ENCODE assay signal across 32 cellular contexts in genomic region chr15:62777657-62778056, GRCh38.
A peak's percentile ranks its signal among the peaks of the same experiment; 100 is the strongest.
DNase-seq lines count a peak whose midpoint lies in the region; ATAC-seq, FAIRE-seq and TF ChIP-seq lines count a peak whose summit lies in the region.
"Had no signal": no experiment of that assay in that cellular context is flagged by ENCODE, and none has a peak within 500 bp of the region (broad histone marks: within the 10 kb centered on the region; RNA-seq: fewer than 3 reads in every experiment).

No MANE protein-coding gene starts in this region.

- BruUV-seq in GM12878 (replicated peaks; lab: Mats Ljungman, UMichigan) = no TSS peak

- TF ChIP-seq POLR2A in GM12878 (IDR thresholded peaks at IDR 0.05; ENCODE audit: low read depth, low read length) = no peak

- no peaks in the 10 kb centered on the region for H3K9me3 Mint-ChIP-seq in natural killer cell treated with Interleukin-12 subunit alpha and Interleukin-12 subunit beta and Interleukin-15 and Interleukin-18, amount 100 ng/mL, for 72 hours
- H3K9me3 Mint-ChIP-seq: activated CD8-positive, alpha-beta T cell treated with anti-CD3 and anti-CD28 coated beads for 36 hours; H9; naive thymus-derived CD8-positive, alpha-beta T cell; stimulated activated naive B cell treated with anti-CD40 and anti-IgM and Interleukin-4, amounts not matched to agents 10 μg/mL and 1 μg/mL and 100 μg/mL, for 72 hours; T-helper 2 cell treated with Interferon-gamma antibody and Interleukin-4, amounts not matched to agents 5 μg/mL and 100 μg/mL, for 36 hours had no signal

- no peaks in the 10 kb centered on the region for H3K36me3 Mint-ChIP-seq in natural killer cell treated with Interleukin-12 subunit alpha and Interleukin-12 subunit beta and Interleukin-15 and Interleukin-18, amount 100 ng/mL, for 72 hours
- H3K36me3 Mint-ChIP-seq: naive thymus-derived CD8-positive, alpha-beta T cell; stimulated activated naive B cell treated with anti-CD40 and anti-IgM and Interleukin-4, amounts not matched to agents 10 μg/mL and 1 μg/mL and 100 μg/mL, for 72 hours had no signal

- CTCF ChIA-PET in GM12878 (lab: Yijun Ruan, JAX) = no interaction called here

- no peaks in the 10 kb centered on the region for H3K4me1 ChIP-seq in GM12878 (ENCODE audit: control insufficient read depth, insufficient read depth, low read length)

- no peak for TF ChIP-seq EP300 in GM12878 (IDR thresholded peaks at IDR 0.05; ENCODE audit: borderline replicate concordance in 1 of 2, control insufficient read depth in 1 of 2, low read depth in 2 of 2, low read length in 2 of 2)

- POLR2A ChIA-PET in GM12878 (lab: Charles Lee) = no interaction called here

- H3K36me3 ChIP-seq in GM12878 (ENCODE audit: control insufficient read depth in 2 of 2, insufficient read depth in 2 of 2, low read length in 1 of 2) = no peaks in the 10 kb centered on the region

- DNase-seq in Daoy (ENCODE audit: low read depth) (peak; percentile 42), M059J (ENCODE audit: low read depth) (peak; percentile 76), GM12878 (ENCODE audit: low read depth, low spot score) (no peak), renal cortical epithelial cell (ENCODE audit: low read depth) (peak; percentile 70), HT-29 (ENCODE audit: low spot score) (no peak)
- no peak for DNase-seq in natural killer cell treated with Interleukin-12 subunit alpha and Interleukin-12 subunit beta and Interleukin-15 and Interleukin-18, amount 100 ng/mL, for 72 hours (ENCODE audit: low spot score)
- DNase-seq: activated CD4-positive, alpha-beta T cell treated with anti-CD3 and anti-CD28 coated beads for 1 hour; activated CD8-positive, alpha-beta memory T cell treated with anti-CD3 and anti-CD28 coated beads, Interleukin-2, amount 50 U/mL, for 48 hours; activated CD8-positive, alpha-beta T cell treated with anti-CD3 and anti-CD28 coated beads for 36 hours; activated naive CD4-positive, alpha-beta T cell treated with anti-CD3 and anti-CD28 coated beads, Interleukin-2, amount 50 U/mL, for 16 hours; amniotic stem cell; dorsolateral prefrontal cortex; esophagus squamous epithelium; H9; hippocampal formation; KG1; left cardiac atrium; naive thymus-derived CD8-positive, alpha-beta T cell; NCI-H1417 treated with DMSO at 0.1 percent for 48 hours; NCI-H2081; NCI-H2227 treated with DMSO at 0.1 percent for 48 hours; NCI-H526 treated with DMSO at 0.1 percent for 48 hours; NK-92 treated with Interleukin-12 subunit alpha and Interleukin-12 subunit beta, amount 100 ng/mL, for 24 hours; SHP77; stimulated activated naive B cell treated with anti-CD40 and anti-IgM and Interleukin-4, amounts not matched to agents 10 μg/mL and 1 μg/mL and 100 μg/mL, for 72 hours; substantia nigra; trophoblast cell had no signal

- no peaks in the 10 kb centered on the region for H3K4me1 Mint-ChIP-seq in natural killer cell treated with Interleukin-12 subunit alpha and Interleukin-12 subunit beta and Interleukin-15 and Interleukin-18, amount 100 ng/mL, for 72 hours (ENCODE audit: low read depth in 2 of 2)
- H3K4me1 Mint-ChIP-seq: naive thymus-derived CD8-positive, alpha-beta T cell; stimulated activated naive B cell treated with anti-CD40 and anti-IgM and Interleukin-4, amounts not matched to agents 10 μg/mL and 1 μg/mL and 100 μg/mL, for 72 hours had no signal

- peak; percentile 48 for ATAC-seq in GM12878
- no peak for ATAC-seq in GM21515 (IDR thresholded peaks at IDR 0.05; ENCODE audit: unreplicated experiment)
- ATAC-seq in natural killer cell treated with Interleukin-12 subunit alpha and Interleukin-12 subunit beta and Interleukin-15 and Interleukin-18, amount 100 ng/mL, for 72 hours = no peak
- no peak for ATAC-seq in GM21717 (IDR thresholded peaks at IDR 0.05; ENCODE audit: unreplicated experiment)
- ATAC-seq: activated CD8-positive, alpha-beta T cell treated with anti-CD3 and anti-CD28 coated beads for 36 hours; left cardiac atrium; naive thymus-derived CD8-positive, alpha-beta T cell; stimulated activated naive B cell treated with anti-CD40 and anti-IgM and Interleukin-4, amounts not matched to agents 10 μg/mL and 1 μg/mL and 100 μg/mL, for 72 hours had no signal

- no peak for TF ChIP-seq CTCF in GM12878 (IDR thresholded peaks at IDR 0.05 in 2 of 3, conservative IDR thresholded peaks at IDR 0.05 in 1 of 3; ENCODE audit: control insufficient read depth in 2 of 3, extremely low read depth in 1 of 3, insufficient read depth in 1 of 3, low read depth in 3 of 3, low read length in 3 of 3)

- H3K27ac ChIP-seq in GM12878 (ENCODE audit: control insufficient read depth, insufficient read depth) = no peak overlapping the region
- H3K27ac ChIP-seq: C4-2B, esophagus squamous epithelium had no signal

- H3K27me3 ChIP-seq in GM12878 (replicated peaks in 1 of 2; ENCODE audit: control insufficient read depth in 2 of 2, insufficient read depth in 2 of 2, low read length in 1 of 2) = no peaks in the 10 kb centered on the region
- H3K27me3 ChIP-seq: dorsolateral prefrontal cortex, esophagus squamous epithelium had no signal

- H3K27me3 Mint-ChIP-seq in natural killer cell treated with Interleukin-12 subunit alpha and Interleukin-12 subunit beta and Interleukin-15 and Interleukin-18, amount 100 ng/mL, for 72 hours = peaks cover 0 to 5% of the 10 kb centered on the region in 2 donors
- H3K27me3 Mint-ChIP-seq: activated CD8-positive, alpha-beta T cell treated with anti-CD3 and anti-CD28 coated beads for 36 hours; naive thymus-derived CD8-positive, alpha-beta T cell had no signal

- no peaks in the 10 kb centered on the region for H4K20me1 ChIP-seq in GM12878 (ENCODE audit: control insufficient read depth, insufficient read depth)

- no peaks in the 10 kb centered on the region for H3K79me2 ChIP-seq in GM12878 (ENCODE audit: control insufficient read depth, insufficient read depth, low read length)

- in situ Hi-C loops in GM12878 (cut with MboI) = loop anchor here (10.0 kb wide), 1 partner anchor 307 kb away; no protein-coding TSS in a partner anchor

- 26% methylated on average over 2 of the region's 2 CpGs for WGBS in GM12878 (ENCODE audit: insufficient coverage, insufficient replicate concordance, low lambda C conversion rate, missing lambda C conversion rate)

- no peaks in the 10 kb centered on the region for H3K9me3 ChIP-seq in GM12878 (replicated peaks; ENCODE audit: control insufficient read depth, insufficient read depth, low read length)
- H3K9me3 ChIP-seq: esophagus squamous epithelium had no signal

- no peak overlapping the region for H3K27ac Mint-ChIP-seq in natural killer cell treated with Interleukin-12 subunit alpha and Interleukin-12 subunit beta and Interleukin-15 and Interleukin-18, amount 100 ng/mL, for 72 hours
- H3K27ac Mint-ChIP-seq: activated CD8-positive, alpha-beta T cell treated with anti-CD3 and anti-CD28 coated beads for 36 hours; H9; naive thymus-derived CD8-positive, alpha-beta T cell; stimulated activated naive B cell treated with anti-CD40 and anti-IgM and Interleukin-4, amounts not matched to agents 10 μg/mL and 1 μg/mL and 100 μg/mL, for 72 hours; T-helper 2 cell treated with Interferon-gamma antibody and Interleukin-4, amounts not matched to agents 5 μg/mL and 100 μg/mL, for 36 hours had no signal

- H3K4me2 ChIP-seq in GM12878 (ENCODE audit: control insufficient read depth, insufficient read depth) = no peak overlapping the region

- SMC1A ChIA-PET in GM12878 (lab: Charles Lee; ENCODE audit: uncharacterized antibody, unreplicated experiment) = no interaction called here

- H3K4me3 ChIP-seq in GM12878 = no peak overlapping the region
- H3K4me3 ChIP-seq: dorsolateral prefrontal cortex, esophagus squamous epithelium had no signal

- intact Hi-C loops in GM12878 (cut with micrococcal nuclease; ENCODE audit: unreplicated experiment) = no loop called here

- no peak overlapping the region for H3K9ac ChIP-seq in GM12878 (ENCODE audit: control insufficient read depth, insufficient read depth, low read length)

- no peak overlapping the region for H2AFZ ChIP-seq in GM12878 (ENCODE audit: control insufficient read depth, low read depth, low read length)

- no peak overlapping the region for H3K4me3 Mint-ChIP-seq in natural killer cell treated with Interleukin-12 subunit alpha and Interleukin-12 subunit beta and Interleukin-15 and Interleukin-18, amount 100 ng/mL, for 72 hours
- H3K4me3 Mint-ChIP-seq: activated CD8-positive, alpha-beta T cell treated with anti-CD3 and anti-CD28 coated beads for 36 hours; H9; naive thymus-derived CD8-positive, alpha-beta T cell; stimulated activated naive B cell treated with anti-CD40 and anti-IgM and Interleukin-4, amounts not matched to agents 10 μg/mL and 1 μg/mL and 100 μg/mL, for 72 hours; T-helper 2 cell treated with Interferon-gamma antibody and Interleukin-4, amounts not matched to agents 5 μg/mL and 100 μg/mL, for 36 hours had no signal

- RAD21 ChIA-PET in GM12878 (lab: Charles Lee; ENCODE audit: unreplicated experiment) = no interaction called here

- no peak for FAIRE-seq in GM12878 (lab: Jason Lieb, UNC)
- FAIRE-seq: endometrium had no signal

- TF ChIP-seq RAD21 in GM12878 (IDR thresholded peaks at IDR 0.05; ENCODE audit: insufficient read depth, low read depth, low read length) = no peak

TF ChIP-seq in GM12878, 131 proteins besides CTCF, POLR2A, EP300 and RAD21 (continues in another document):
- TF ChIP-seq PRDM15 (CRISPR knock-in tag; IDR thresholded peaks at IDR 0.05) = no peak
- no peak for TF ChIP-seq POLR2AphosphoS5 (IDR thresholded peaks at IDR 0.05; ENCODE audit: low read length)

Comparison
In these comparisons a context has a peak if more than half of its experiments do, and no peak if none do; other contexts are left out.
1. DNase-seq: peak in Daoy (single experiment), M059J (single experiment) and renal cortical epithelial cell (single experiment); none in GM12878 (single experiment), HT-29 (single experiment) and natural killer cell treated with Interleukin-12 subunit alpha and Interleukin-12 subunit beta and Interleukin-15 and Interleukin-18, amount 100 ng/mL, for 72 hours (single experiment).